ENCODE assay signal across 23 cellular contexts in the genomic region with DNA sequence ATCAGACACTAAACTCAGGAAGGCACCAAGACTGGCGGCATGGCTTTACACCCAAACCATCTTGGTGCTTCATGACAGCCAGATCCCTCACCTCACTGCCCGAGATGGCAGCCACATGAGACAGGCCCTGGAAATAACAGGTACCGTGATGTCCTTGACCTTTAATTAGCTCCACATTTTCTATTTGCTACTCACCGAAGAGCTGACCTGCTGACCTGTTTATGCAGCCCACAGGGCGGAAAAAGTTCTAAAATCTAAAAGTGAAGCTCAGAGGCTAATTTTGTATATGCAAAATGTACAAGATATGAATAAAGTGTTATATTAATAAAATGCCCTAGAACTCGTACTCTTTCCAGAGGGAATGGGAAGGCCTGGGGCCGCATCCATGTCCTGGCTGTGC. TPM values are rescaled to one million over a fixed set of nuclear protein-coding genes. Genes with fewer than 3 reads are reported as not detected.
DNase-seq lines count a peak whose midpoint lies in the region; ATAC-seq and TF ChIP-seq lines count a peak whose summit lies in the region.
"Had no signal": no experiment of that assay in that cellular context is flagged by ENCODE, and none has a peak within 500 bp of the region (broad histone marks: within the 10 kb centered on the region; RNA-seq: fewer than 3 reads in every experiment).

No MANE protein-coding gene starts in this region.

- H3K36me3 ChIP-seq in neural progenitor cell (no peaks in the 10 kb centered on the region), spleen (no peaks in the 10 kb centered on the region)
- H3K36me3 ChIP-seq: BE2C; BLaER1 treated with 17β-estradiol and CSF1 and Interleukin-3, amounts not matched to agents 10 nM and 100 nM had no signal

- no peaks in the 10 kb centered on the region for H3K36me3 Mint-ChIP-seq in activated CD8-positive, alpha-beta T cell treated with anti-CD3 and anti-CD28 coated beads, Interleukin-2, amount 10 ng/mL, durations not matched to agents 7 days and 5 days (ENCODE audit: low read depth)
- no peaks in the 10 kb centered on the region for H3K36me3 Mint-ChIP-seq in activated CD8-positive, alpha-beta T cell treated with anti-CD3 and anti-CD28 coated beads for 36 hours (ENCODE audit: low read depth)
- H3K36me3 Mint-ChIP-seq in neural progenitor cell, result no peaks in the 10 kb centered on the region
- H3K36me3 Mint-ChIP-seq: CD14-positive monocyte; CD8-positive, alpha-beta memory T cell had no signal

- WGBS in spleen, 5 donors, result 76 to 84% (median 82%) methylated on average over 7 of the region's 7 CpGs

- no peaks in the 10 kb centered on the region for H3K79me2 ChIP-seq in neural progenitor cell (ENCODE audit: low read depth)

- peaks cover 13% of the 10 kb centered on the region for H3F3A ChIP-seq in neural progenitor cell (ENCODE audit: low read depth)

- no peak for ATAC-seq in activated CD8-positive, alpha-beta T cell treated with anti-CD3 and anti-CD28 coated beads, Interleukin-2, amount 10 ng/mL, durations not matched to agents 7 days and 5 days
- no peak for ATAC-seq in activated CD8-positive, alpha-beta T cell treated with anti-CD3 and anti-CD28 coated beads for 36 hours
- ATAC-seq in HG02678 (IDR thresholded peaks at IDR 0.05; ENCODE audit: unreplicated experiment) (no peak), HG03342 (IDR thresholded peaks at IDR 0.05; ENCODE audit: unreplicated experiment) (no peak)

- peaks cover 40% of the 10 kb centered on the region for H3K4me1 Mint-ChIP-seq in activated CD8-positive, alpha-beta T cell treated with anti-CD3 and anti-CD28 coated beads, Interleukin-2, amount 10 ng/mL, durations not matched to agents 7 days and 5 days (ENCODE audit: low read depth)
- peaks cover 10% of the 10 kb centered on the region for H3K4me1 Mint-ChIP-seq in activated CD8-positive, alpha-beta T cell treated with anti-CD3 and anti-CD28 coated beads for 36 hours (ENCODE audit: low read depth)
- peaks cover 22% of the 10 kb centered on the region for H3K4me1 Mint-ChIP-seq in neural progenitor cell

- H3K4me1 ChIP-seq in neural progenitor cell (peaks cover 21% of the 10 kb centered on the region), spleen (peaks cover 5 to 15% (median 12%) of the 10 kb centered on the region in 6 donors)
- H3K4me1 ChIP-seq: BE2C; BLaER1 treated with 17β-estradiol and CSF1 and Interleukin-3, amounts not matched to agents 10 nM and 100 nM had no signal

- no peak overlapping the region for H3K9ac ChIP-seq in neural progenitor cell
- H3K9ac ChIP-seq: BLaER1 treated with 17β-estradiol and CSF1 and Interleukin-3, amounts not matched to agents 10 nM and 100 nM; GM23248 had no signal

- peaks cover 15% of the 10 kb centered on the region for H3K27me3 Mint-ChIP-seq in activated CD8-positive, alpha-beta T cell treated with anti-CD3 and anti-CD28 coated beads, Interleukin-2, amount 10 ng/mL, durations not matched to agents 7 days and 5 days (ENCODE audit: low read depth)
- peaks cover 14% of the 10 kb centered on the region for H3K27me3 Mint-ChIP-seq in activated CD8-positive, alpha-beta T cell treated with anti-CD3 and anti-CD28 coated beads for 36 hours
- H3K27me3 Mint-ChIP-seq in neural progenitor cell (ENCODE audit: insufficient read depth, low read depth), result peaks cover 6% of the 10 kb centered on the region

- no peak overlapping the region for H3K4me3 Mint-ChIP-seq in activated CD8-positive, alpha-beta T cell treated with anti-CD3 and anti-CD28 coated beads, Interleukin-2, amount 10 ng/mL, durations not matched to agents 7 days and 5 days
- no peak overlapping the region for H3K4me3 Mint-ChIP-seq in activated CD8-positive, alpha-beta T cell treated with anti-CD3 and anti-CD28 coated beads for 36 hours
- H3K4me3 Mint-ChIP-seq in neural progenitor cell, result peak overlapping the region; percentile 36
- H3K4me3 Mint-ChIP-seq: CD14-positive monocyte; CD4-positive, alpha-beta T cell; CD8-positive, alpha-beta memory T cell had no signal

- no peak for TF ChIP-seq CTCF in activated CD8-positive, alpha-beta T cell treated with anti-CD3 and anti-CD28 coated beads for 36 hours (IDR thresholded peaks at IDR 0.05)
- TF ChIP-seq CTCF in neural progenitor cell (IDR thresholded peaks at IDR 0.05) (no peak), spleen (IDR thresholded peaks at IDR 0.05 in 8 of 11, conservative IDR thresholded peaks at IDR 0.05 in 3 of 11) (no peak)

- H3K27me3 ChIP-seq in neural progenitor cell, result no peaks in the 10 kb centered on the region
- peaks cover 0 to 35% (median 0%) of the 10 kb centered on the region in 7 donors for H3K27me3 ChIP-seq in spleen (replicated peaks in 1 of 7)
- H3K27me3 ChIP-seq: BE2C; BLaER1 treated with 17β-estradiol and CSF1 and Interleukin-3, amounts not matched to agents 10 nM and 100 nM had no signal

- H3K27ac ChIP-seq in neural progenitor cell (no peak overlapping the region), spleen (no peak overlapping the region)
- H3K27ac ChIP-seq: 22Rv1; BLaER1 treated with 17β-estradiol and CSF1 and Interleukin-3, amounts not matched to agents 10 nM and 100 nM; GM23248 had no signal

- no peak overlapping the region for H3K4me3 ChIP-seq in neural progenitor cell
- no peak overlapping the region for H3K4me3 ChIP-seq in spleen
- H3K4me3 ChIP-seq: BLaER1 treated with 17β-estradiol and CSF1 and Interleukin-3, amounts not matched to agents 10 nM and 100 nM; GM12878; GM23248 had no signal

- no peak overlapping the region for H3K4me2 ChIP-seq in neural progenitor cell
- H3K4me2 ChIP-seq: BLaER1 treated with 17β-estradiol and CSF1 and Interleukin-3, amounts not matched to agents 10 nM and 100 nM had no signal

- POLR2A ChIA-PET in activated CD8-positive, alpha-beta T cell treated with anti-CD3 and anti-CD28 coated beads, Interleukin-2, amount 10 ng/mL, durations not matched to agents 7 days and 5 days (lab: Charles Lee), result no interaction called here
- POLR2A ChIA-PET in activated CD8-positive, alpha-beta T cell treated with anti-CD3 and anti-CD28 coated beads for 36 hours (lab: Charles Lee), result no interaction called here

- intact Hi-C loops in activated CD8-positive, alpha-beta T cell treated with anti-CD3 and anti-CD28 coated beads for 36 hours (cut with micrococcal nuclease), result no loop called here
- intact Hi-C loops in spleen (cut with DNase I; ENCODE audit: low total_unique reads), result no loop called here

- no peak for DNase-seq in activated CD8-positive, alpha-beta T cell treated with anti-CD3 and anti-CD28 coated beads, Interleukin-2, amount 10 ng/mL, durations not matched to agents 7 days and 5 days
- no peak for DNase-seq in activated CD8-positive, alpha-beta T cell treated with anti-CD3 and anti-CD28 coated beads for 36 hours
- no peak for DNase-seq in neural progenitor cell (ENCODE audit: low spot score)
- peak; percentile 30 for DNase-seq in spleen
- DNase-seq: AML-193; BE2C; CD4-positive, alpha-beta T cell; CD8-positive, alpha-beta memory T cell; DMS 273 treated with DMSO at 0.1 percent for 48 hours; DMS79; EL; GDM1; GM23248; H7; HCEC 1CT had no signal

- TF ChIP-seq POLR2A in spleen (IDR thresholded peaks at IDR 0.05), result no peak

- H3K9me3 Mint-ChIP-seq in activated CD8-positive, alpha-beta T cell treated with anti-CD3 and anti-CD28 coated beads, Interleukin-2, amount 10 ng/mL, durations not matched to agents 7 days and 5 days (ENCODE audit: insufficient read depth), result no peaks in the 10 kb centered on the region
- H3K9me3 Mint-ChIP-seq in activated CD8-positive, alpha-beta T cell treated with anti-CD3 and anti-CD28 coated beads for 36 hours, result no peaks in the 10 kb centered on the region
- H3K9me3 Mint-ChIP-seq in neural progenitor cell, result peaks cover 2% of the 10 kb centered on the region
- H3K9me3 Mint-ChIP-seq: CD4-positive, alpha-beta T cell had no signal

- no peak overlapping the region for H2AFZ ChIP-seq in neural progenitor cell (replicated peaks)
- H2AFZ ChIP-seq: GM23248 had no signal

- peak overlapping the region; percentile 61 for H3K27ac Mint-ChIP-seq in activated CD8-positive, alpha-beta T cell treated with anti-CD3 and anti-CD28 coated beads, Interleukin-2, amount 10 ng/mL, durations not matched to agents 7 days and 5 days
- H3K27ac Mint-ChIP-seq in activated CD8-positive, alpha-beta T cell treated with anti-CD3 and anti-CD28 coated beads for 36 hours, result no peak overlapping the region
- H3K27ac Mint-ChIP-seq in neural progenitor cell, result no peak overlapping the region
- H3K27ac Mint-ChIP-seq: CD4-positive, alpha-beta T cell had no signal

- H3K9me3 ChIP-seq in neural progenitor cell (ENCODE audit: low read depth), result no peaks in the 10 kb centered on the region
- no peaks in the 10 kb centered on the region for H3K9me3 ChIP-seq in spleen
- H3K9me3 ChIP-seq: BE2C had no signal

- CTCF ChIA-PET in activated CD8-positive, alpha-beta T cell treated with anti-CD3 and anti-CD28 coated beads, Interleukin-2, amount 10 ng/mL, durations not matched to agents 7 days and 5 days (lab: Charles Lee), result interaction anchor here (1.1 to 2.1 kb wide), 6 partner anchors 12 to 30 kb away, joined by 3 to 6 read pairs (median 4); no protein-coding TSS in a partner anchor
- CTCF ChIA-PET in activated CD8-positive, alpha-beta T cell treated with anti-CD3 and anti-CD28 coated beads for 36 hours (lab: Charles Lee), result interaction anchor here (1.3 kb wide), 1 partner anchor 30 kb away, joined by 4 read pairs; no protein-coding TSS in a partner anchor

- H4K20me1 ChIP-seq in neural progenitor cell (ENCODE audit: low read depth), result no peaks in the 10 kb centered on the region
- H4K20me1 ChIP-seq: BLaER1 treated with 17β-estradiol and CSF1 and Interleukin-3, amounts not matched to agents 10 nM and 100 nM had no signal

RNA-seq across cellular contexts. Expression of gene RASGEF1A, which starts 51.6 kb away (rescaled TPM):
- total RNA-seq in activated CD8-positive, alpha-beta T cell treated with anti-CD3 and anti-CD28 coated beads, Interleukin-2, amount 10 ng/mL, durations not matched to agents 7 days and 5 days, result 1 to 10 TPM; 3.6 to 4.0 TPM
- total RNA-seq in activated CD8-positive, alpha-beta T cell treated with anti-CD3 and anti-CD28 coated beads for 36 hours, result 1 to 10 TPM; 1.2 to 1.5 TPM
- total RNA-seq in neural progenitor cell (ENCODE audit: low replicate concordance) (3.5 and 6.5 TPM in 2 replicates), spleen (1 to 10 TPM; 2.5 to 7.1 (median 3.6) TPM)
- 1 to 10 TPM; 1.9 to 3.1 (median 2.1) TPM for polyA plus RNA-seq in spleen
- polyA plus RNA-seq: GM23248 had no signal

RNA-seq across cellular contexts. Expression of gene FXYD4, which starts 53.0 kb away (rescaled TPM):
- total RNA-seq in activated CD8-positive, alpha-beta T cell treated with anti-CD3 and anti-CD28 coated beads, Interleukin-2, amount 10 ng/mL, durations not matched to agents 7 days and 5 days, result not detected
- not detected for total RNA-seq in activated CD8-positive, alpha-beta T cell treated with anti-CD3 and anti-CD28 coated beads for 36 hours
- total RNA-seq in neural progenitor cell (ENCODE audit: low replicate concordance), result not detected in 2 replicates
- not detected for total RNA-seq in spleen
- under 1 TPM in 1 of 3 donors, not detected in 2; 0.20 TPM for polyA plus RNA-seq in spleen
- total RNA-seq: CD4-positive, alpha-beta T cell; CD8-positive, alpha-beta memory T cell; GM12878; GM23248; H1; H7 had no signal
- polyA plus RNA-seq: AG04450; CD14-positive monocyte; CD8-positive, alpha-beta memory T cell; GM12878; GM23248; H1 had no signal
